ENCODE assay signal across 1 cellular context in the genomic region with DNA sequence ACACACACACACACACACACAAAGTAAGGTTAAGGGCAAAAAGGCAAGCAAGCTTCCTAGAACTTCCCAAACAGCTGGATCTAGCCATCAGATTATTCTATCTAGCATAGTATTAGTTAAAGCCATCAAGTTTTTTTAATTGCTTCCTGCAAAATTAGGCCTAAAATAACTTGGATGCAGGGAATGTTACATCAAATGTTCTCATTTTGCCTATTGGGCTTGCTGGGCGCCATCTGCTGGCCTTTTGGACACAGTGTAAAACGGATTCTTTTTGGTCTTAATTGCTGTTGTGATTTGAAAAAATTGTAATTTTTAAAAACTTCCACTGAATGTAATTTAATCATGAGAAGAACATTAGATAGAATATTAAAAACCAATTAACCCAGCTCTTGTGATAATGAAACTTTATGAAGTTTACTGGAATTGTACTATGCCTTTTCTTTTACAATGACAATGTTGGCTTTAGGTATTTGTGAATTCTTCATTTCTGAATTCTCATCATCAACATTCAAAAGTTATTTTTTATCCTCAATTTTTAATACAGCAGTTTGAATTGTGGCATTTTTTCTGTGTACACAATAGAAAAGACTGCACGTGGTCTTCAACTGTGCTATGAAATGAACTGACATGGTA.
TF ChIP-seq lines count a peak whose summit lies in the region.

No MANE protein-coding gene starts in this region.

TF ChIP-seq in HCT116, 20 proteins besides CTCF, POLR2A, EP300 and RAD21:
- TF ChIP-seq, protein P1, sequence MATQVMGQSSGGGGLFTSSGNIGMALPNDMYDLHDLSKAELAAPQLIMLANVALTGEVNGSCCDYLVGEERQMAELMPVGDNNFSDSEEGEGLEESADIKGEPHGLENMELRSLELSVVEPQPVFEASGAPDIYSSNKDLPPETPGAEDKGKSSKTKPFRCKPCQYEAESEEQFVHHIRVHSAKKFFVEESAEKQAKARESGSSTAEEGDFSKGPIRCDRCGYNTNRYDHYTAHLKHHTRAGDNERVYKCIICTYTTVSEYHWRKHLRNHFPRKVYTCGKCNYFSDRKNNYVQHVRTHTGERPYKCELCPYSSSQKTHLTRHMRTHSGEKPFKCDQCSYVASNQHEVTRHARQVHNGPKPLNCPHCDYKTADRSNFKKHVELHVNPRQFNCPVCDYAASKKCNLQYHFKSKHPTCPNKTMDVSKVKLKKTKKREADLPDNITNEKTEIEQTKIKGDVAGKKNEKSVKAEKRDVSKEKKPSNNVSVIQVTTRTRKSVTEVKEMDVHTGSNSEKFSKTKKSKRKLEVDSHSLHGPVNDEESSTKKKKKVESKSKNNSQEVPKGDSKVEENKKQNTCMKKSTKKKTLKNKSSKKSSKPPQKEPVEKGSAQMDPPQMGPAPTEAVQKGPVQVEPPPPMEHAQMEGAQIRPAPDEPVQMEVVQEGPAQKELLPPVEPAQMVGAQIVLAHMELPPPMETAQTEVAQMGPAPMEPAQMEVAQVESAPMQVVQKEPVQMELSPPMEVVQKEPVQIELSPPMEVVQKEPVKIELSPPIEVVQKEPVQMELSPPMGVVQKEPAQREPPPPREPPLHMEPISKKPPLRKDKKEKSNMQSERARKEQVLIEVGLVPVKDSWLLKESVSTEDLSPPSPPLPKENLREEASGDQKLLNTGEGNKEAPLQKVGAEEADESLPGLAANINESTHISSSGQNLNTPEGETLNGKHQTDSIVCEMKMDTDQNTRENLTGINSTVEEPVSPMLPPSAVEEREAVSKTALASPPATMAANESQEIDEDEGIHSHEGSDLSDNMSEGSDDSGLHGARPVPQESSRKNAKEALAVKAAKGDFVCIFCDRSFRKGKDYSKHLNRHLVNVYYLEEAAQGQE (IDR thresholded peaks at IDR 0.05; ENCODE audit: low read depth): no peak
- TF ChIP-seq, protein P2, sequence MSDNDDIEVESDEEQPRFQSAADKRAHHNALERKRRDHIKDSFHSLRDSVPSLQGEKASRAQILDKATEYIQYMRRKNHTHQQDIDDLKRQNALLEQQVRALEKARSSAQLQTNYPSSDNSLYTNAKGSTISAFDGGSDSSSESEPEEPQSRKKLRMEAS (IDR thresholded peaks at IDR 0.05): no peak
- TF ChIP-seq SRF (IDR thresholded peaks at IDR 0.05; ENCODE audit: low read depth): no peak
- TF ChIP-seq FOSL1 (IDR thresholded peaks at IDR 0.05; ENCODE audit: low read depth): no peak
- no peak for TF ChIP-seq JUND (IDR thresholded peaks at IDR 0.05)
- TF ChIP-seq EZH2 (IDR thresholded peaks at IDR 0.05): no peak
- TF ChIP-seq CBX3 (IDR thresholded peaks at IDR 0.05; ENCODE audit: low read depth): no peak
- TF ChIP-seq SP1 (IDR thresholded peaks at IDR 0.05; ENCODE audit: low read depth): no peak
TF ChIP-seq in HCT116: peak in this region for 0.
